In the genomic region with DNA sequence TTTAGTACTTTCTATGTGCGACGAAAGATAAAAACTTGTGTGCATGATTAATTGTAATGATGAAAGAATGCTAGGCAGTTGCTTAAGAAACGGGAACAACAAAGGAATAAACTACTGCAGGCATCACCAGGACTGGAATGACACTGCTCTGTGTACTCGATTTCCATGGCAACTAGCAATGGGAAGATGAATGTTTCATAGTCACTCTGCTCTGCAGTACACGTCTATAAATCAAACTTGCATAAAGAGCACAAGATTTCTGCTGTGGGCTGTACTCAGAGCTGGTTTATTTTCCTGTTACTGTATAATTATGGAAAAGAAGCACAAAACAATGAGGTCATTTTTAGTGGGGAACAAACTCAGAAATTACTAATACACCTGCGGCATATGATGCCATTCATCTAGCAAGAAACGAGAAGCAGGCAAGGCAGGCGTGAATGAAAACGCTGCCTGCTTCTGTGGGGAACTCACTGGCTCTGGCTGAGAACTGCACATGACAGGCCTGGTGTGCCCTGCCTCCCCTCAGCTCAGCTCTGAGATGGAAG, we compare ENCODE assay signal across 9 cellular contexts. TPM values are rescaled to one million over a fixed set of nuclear protein-coding genes. Genes with fewer than 3 reads are reported as not detected.
DNase-seq lines count a peak whose midpoint lies in the region; ATAC-seq and TF ChIP-seq lines count a peak whose summit lies in the region.
"Had no signal": no experiment of that assay in that cellular context is flagged by ENCODE, and none has a peak within 500 bp of the region (broad histone marks: within the 10 kb centered on the region; RNA-seq: fewer than 3 reads in every experiment).

No MANE protein-coding gene starts in this region.

- no peak overlapping the region for H3K27ac Mint-ChIP-seq in stimulated activated naive CD8-positive, alpha-beta T cell treated with anti-CD3 and anti-CD28 coated beads, Interleukin-15, amount 100 ng/mL, for 72 hours

- no peaks in the 10 kb centered on the region for H3K9me3 Mint-ChIP-seq in stimulated activated naive CD8-positive, alpha-beta T cell treated with anti-CD3 and anti-CD28 coated beads, Interleukin-15, amount 100 ng/mL, for 72 hours
- H3K9me3 Mint-ChIP-seq: naive B cell had no signal

- no peak overlapping the region for H2AFZ ChIP-seq in PC-9

- H3K4me1 Mint-ChIP-seq in stimulated activated naive CD8-positive, alpha-beta T cell treated with anti-CD3 and anti-CD28 coated beads, Interleukin-15, amount 100 ng/mL, for 72 hours, result no peaks in the 10 kb centered on the region

- H3K27me3 Mint-ChIP-seq in stimulated activated naive CD8-positive, alpha-beta T cell treated with anti-CD3 and anti-CD28 coated beads, Interleukin-15, amount 100 ng/mL, for 72 hours, result no peaks in the 10 kb centered on the region

- peak; percentile 100 for DNase-seq in GM04503 (ENCODE audit: low read depth)
- peak in 1 of 2 experiments; percentile 84 for DNase-seq in PC-9
- peak; percentile 99 for DNase-seq in fibroblast of pulmonary artery (ENCODE audit: low read depth)
- DNase-seq in putamen (ENCODE audit: low spot score), result peak; percentile 57
- no peak for DNase-seq in stimulated activated naive CD8-positive, alpha-beta T cell treated with anti-CD3 and anti-CD28 coated beads, Interleukin-15, amount 100 ng/mL, for 72 hours
- DNase-seq in colonic mucosa, result no peak
- DNase-seq: naive B cell had no signal

- ATAC-seq in GM21367 (IDR thresholded peaks at IDR 0.05; ENCODE audit: unreplicated experiment) (no peak), HG03521 (IDR thresholded peaks at IDR 0.05; ENCODE audit: unreplicated experiment) (no peak)
- no peak for ATAC-seq in stimulated activated naive CD8-positive, alpha-beta T cell treated with anti-CD3 and anti-CD28 coated beads, Interleukin-15, amount 100 ng/mL, for 72 hours

- H3K9me3 ChIP-seq in PC-9 (ENCODE audit: insufficient read depth, low read depth) (no peaks in the 10 kb centered on the region), colonic mucosa (no peaks in the 10 kb centered on the region)

- peak overlapping the region in 1 of 2 donors; percentile 42 for H3K9ac ChIP-seq in colonic mucosa (ENCODE audit: low read depth in 2 of 2, low read length in 2 of 2)

- H3K36me3 ChIP-seq in PC-9 (ENCODE audit: low read depth), result no peaks in the 10 kb centered on the region
- no peaks in the 10 kb centered on the region for H3K36me3 ChIP-seq in colonic mucosa

- BruUV-seq in PC-9 (replicated peaks; lab: Mats Ljungman, UMichigan), result no TSS peak

- H3K4me3 Mint-ChIP-seq in stimulated activated naive CD8-positive, alpha-beta T cell treated with anti-CD3 and anti-CD28 coated beads, Interleukin-15, amount 100 ng/mL, for 72 hours, result no peak overlapping the region
- H3K4me3 Mint-ChIP-seq: naive B cell had no signal

- H3K4me3 ChIP-seq in PC-9 (no peak overlapping the region), fibroblast of pulmonary artery (replicated peaks; ENCODE audit: low read depth, low read length) (no peak overlapping the region), colonic mucosa (no peak overlapping the region)

- intact Hi-C loops in PC-9 (cut with micrococcal nuclease; ENCODE audit: unreplicated experiment), result no loop called here
- intact Hi-C loops in colonic mucosa (cut with DNase I), result loop anchor here (2.0 to 10.0 kb wide), 3 partner anchors 488 to 874 kb away; no protein-coding TSS in a partner anchor

- H3K27me3 ChIP-seq in PC-9 (ENCODE audit: insufficient read depth, low read depth) (no peaks in the 10 kb centered on the region), colonic mucosa (no peaks in the 10 kb centered on the region)

- H3K4me2 ChIP-seq in PC-9, result peak overlapping the region; percentile 44; the same call in 1 of the 2 replicates

- H3K9me2 ChIP-seq in PC-9 (ENCODE audit: insufficient read depth), result no peaks in the 10 kb centered on the region

- H3F3A ChIP-seq in PC-9 (ENCODE audit: insufficient read depth, low read depth), result no peaks in the 10 kb centered on the region

- H3K79me2 ChIP-seq in PC-9 (ENCODE audit: low read depth), result no peaks in the 10 kb centered on the region

- H4K20me1 ChIP-seq in PC-9 (ENCODE audit: insufficient read depth), result no peaks in the 10 kb centered on the region

- no peak for TF ChIP-seq CTCF in PC-9 (conservative IDR thresholded peaks at IDR 0.05)
- no peak for TF ChIP-seq CTCF in fibroblast of pulmonary artery (IDR thresholded peaks at IDR 0.05; ENCODE audit: low read length, missing control alignments)
- TF ChIP-seq CTCF in colonic mucosa (IDR thresholded peaks at IDR 0.05), result no peak

- CTCF ChIA-PET in PC-9 (lab: Charles Lee), result no interaction called here

- H3K4me1 ChIP-seq in PC-9 (replicated peaks; ENCODE audit: insufficient read depth) (0 out of 2 replicates have a peak, but pooled peaks cover 4% of the 10 kb centered on the region), colonic mucosa (peaks cover 12% of the 10 kb centered on the region)

- H3K27ac ChIP-seq in PC-9, result no peak overlapping the region
- no peak overlapping the region for H3K27ac ChIP-seq in colonic mucosa

- POLR2A ChIA-PET in PC-9 (lab: Charles Lee; ENCODE audit: unreplicated experiment), result no interaction called here

RNA-seq across cellular contexts. Expression of gene EFCAB11, which starts 41.8 kb away (rescaled TPM):
- total RNA-seq in PC-9 (2021) (8.4 and 10.3 TPM in 2 replicates), colonic mucosa (10 to 100 TPM; 12.1 to 14.1 TPM)

RNA-seq across cellular contexts. Expression of gene TDP1, which starts 43.0 kb away (rescaled TPM):
- 12.6 and 12.8 TPM in 2 replicates for total RNA-seq in PC-9 (2021)
- total RNA-seq in colonic mucosa, result 10 to 100 TPM; 20.0 to 33.3 TPM

Comparison
In these comparisons a context has a peak if more than half of its experiments do, and no peak if none do; other contexts are left out.
1. DNase-seq: peak in GM04503 (single experiment), fibroblast of pulmonary artery (single experiment) and putamen (single experiment); none in stimulated activated naive CD8-positive, alpha-beta T cell treated with anti-CD3 and anti-CD28 coated beads, Interleukin-15, amount 100 ng/mL, for 72 hours (0 of 2) and colonic mucosa (single experiment).